Comparison of ENCODE assay signal across 8 cellular contexts in the genomic region with DNA sequence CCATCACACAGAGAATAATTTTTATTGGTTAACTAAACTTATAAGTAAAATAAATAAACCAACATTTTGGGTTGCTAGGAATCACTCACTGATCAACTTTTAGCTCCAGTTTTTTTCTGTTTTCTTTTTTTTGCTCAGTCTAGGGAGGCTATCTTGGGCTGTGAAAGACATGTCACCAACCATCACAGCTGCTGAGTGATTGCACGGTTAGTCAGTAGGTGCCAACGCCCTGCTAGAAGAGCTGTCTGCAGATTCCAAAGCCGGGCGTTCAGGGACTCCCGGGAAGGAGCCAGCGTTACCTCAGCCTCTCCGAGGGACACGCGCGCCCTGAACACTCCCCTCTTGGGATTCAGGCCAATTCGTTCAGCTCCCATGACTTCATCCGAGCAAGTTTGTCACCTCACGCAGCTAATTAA. TPM values are rescaled to one million over a fixed set of nuclear protein-coding genes. Genes with fewer than 3 reads are reported as not detected.
DNase-seq lines count a peak whose midpoint lies in the region; ATAC-seq, FAIRE-seq and TF ChIP-seq lines count a peak whose summit lies in the region.

No MANE protein-coding gene starts in this region.

- H3K4me1 ChIP-seq in Loucy (ENCODE audit: insufficient read depth, low read length, poor library complexity, severe bottlenecking) (peaks cover 47% of the 10 kb centered on the region), pancreas (peaks cover 15 to 27% (median 26%) of the 10 kb centered on the region in 3 donors)

- peak overlapping the region; percentile 89 for H2AFZ ChIP-seq in Loucy (ENCODE audit: low read length)

- no peaks in the 10 kb centered on the region for H3F3A ChIP-seq in Loucy (ENCODE audit: low read depth)

- no peak for FAIRE-seq in pancreas (lab: Jason Lieb, UNC)

- POLR2A ChIA-PET in HEK293T (lab: Yijun Ruan, JAX), result interaction anchor here (0.7 to 3.0 kb wide), 14 partner anchors 8 to 528 kb away, joined by 3 to 46 read pairs (median 4); a partner anchor contains a TSS

- TF ChIP-seq CTCF in Loucy (conservative IDR thresholded peaks at IDR 0.05; ENCODE audit: low read length) (no peak), pancreas (IDR thresholded peaks at IDR 0.05) (no peak)

- peaks cover 11% of the 10 kb centered on the region for H3K36me3 Mint-ChIP-seq in activated naive CD4-positive, alpha-beta T cell treated with anti-CD3 and anti-CD28 coated beads for 36 hours (ENCODE audit: low read depth)
- peaks cover 42% of the 10 kb centered on the region for H3K36me3 Mint-ChIP-seq in activated T-helper 17 cell treated with anti-CD3 and anti-CD28 coated beads, Interleukin-2, amount 50 U/mL, for 72 hours (ENCODE audit: low read depth)

- CTCF ChIA-PET in activated naive CD4-positive, alpha-beta T cell treated with anti-CD3 and anti-CD28 coated beads for 36 hours (lab: Charles Lee), result interaction anchor here (1.2 kb wide), 1 partner anchor 26 kb away, joined by 4 read pairs; a partner anchor contains a TSS
- CTCF ChIA-PET in HEK293T (lab: Yijun Ruan, JAX), result no interaction called here

- H3K9ac ChIP-seq in Loucy (ENCODE audit: low read depth, low read length, poor library complexity, severe bottlenecking), result peak overlapping the region; percentile 98

- peak overlapping the region; percentile 99 for H3K4me3 ChIP-seq in Loucy (ENCODE audit: low read length, poor library complexity, severe bottlenecking)
- H3K4me3 ChIP-seq in pancreas, result peak overlapping the region; percentile 68 to 91 (median 78)

- 0% methylated on average over 13 of the region's 13 CpGs for WGBS in pancreas, 2 donors

- peak overlapping the region; percentile 96 to 99 (median 98) for H3K27ac ChIP-seq in pancreas

- peak; percentile 18 for ATAC-seq in activated T-helper 17 cell treated with anti-CD3 and anti-CD28 coated beads, Interleukin-2, amount 50 U/mL, for 72 hours (replicated peaks)
- peak; percentile 86 for ATAC-seq in Right ventricle myocardium superior (ENCODE audit: poor library complexity)
- peak; percentile 78 to 85 (median 84) for ATAC-seq in pancreas

- peaks cover 36% of the 10 kb centered on the region for H4K20me1 ChIP-seq in Loucy (ENCODE audit: insufficient read depth, low read length, poor library complexity, severe bottlenecking)

- H3K9me3 ChIP-seq in Loucy (ENCODE audit: insufficient read depth, low read depth, low read length) (no peaks in the 10 kb centered on the region), pancreas (no peaks in the 10 kb centered on the region)

- peak overlapping the region; percentile 93 for H3K4me2 ChIP-seq in Loucy (ENCODE audit: low read depth, low read length, poor library complexity, severe bottlenecking)

- no peaks in the 10 kb centered on the region for H3K27me3 ChIP-seq in Loucy (ENCODE audit: insufficient read depth, low read length, poor library complexity, severe bottlenecking)
- H3K27me3 ChIP-seq in pancreas, result no peaks in the 10 kb centered on the region

- H3K4me1 Mint-ChIP-seq in activated naive CD4-positive, alpha-beta T cell treated with anti-CD3 and anti-CD28 coated beads for 36 hours (ENCODE audit: low read depth), result peaks cover 43% of the 10 kb centered on the region
- peaks cover 28% of the 10 kb centered on the region for H3K4me1 Mint-ChIP-seq in activated T-helper 17 cell treated with anti-CD3 and anti-CD28 coated beads, Interleukin-2, amount 50 U/mL, for 72 hours

- peak overlapping the region; percentile 99 for H3K27ac Mint-ChIP-seq in activated naive CD4-positive, alpha-beta T cell treated with anti-CD3 and anti-CD28 coated beads for 36 hours
- H3K27ac Mint-ChIP-seq in activated T-helper 17 cell treated with anti-CD3 and anti-CD28 coated beads, Interleukin-2, amount 50 U/mL, for 72 hours, result peak overlapping the region; percentile 99

- H3K9me3 Mint-ChIP-seq in activated naive CD4-positive, alpha-beta T cell treated with anti-CD3 and anti-CD28 coated beads for 36 hours, result no peaks in the 10 kb centered on the region
- H3K9me3 Mint-ChIP-seq in activated T-helper 17 cell treated with anti-CD3 and anti-CD28 coated beads, Interleukin-2, amount 50 U/mL, for 72 hours, result peaks cover 4% of the 10 kb centered on the region

- H3K4me3 Mint-ChIP-seq in activated naive CD4-positive, alpha-beta T cell treated with anti-CD3 and anti-CD28 coated beads for 36 hours, result peak overlapping the region; percentile 88
- peak overlapping the region; percentile 99 for H3K4me3 Mint-ChIP-seq in activated T-helper 17 cell treated with anti-CD3 and anti-CD28 coated beads, Interleukin-2, amount 50 U/mL, for 72 hours

- no peaks in the 10 kb centered on the region for H3K9me2 ChIP-seq in Loucy (replicated peaks; ENCODE audit: low read depth, low read length)

- H3K79me2 ChIP-seq in Loucy (ENCODE audit: insufficient read depth, low read length), result peaks cover 71% of the 10 kb centered on the region

- no peaks in the 10 kb centered on the region for H3K36me3 ChIP-seq in Loucy (ENCODE audit: insufficient read depth, low read length)
- H3K36me3 ChIP-seq in pancreas, result no peaks in the 10 kb centered on the region

- peak; percentile 42 for DNase-seq in activated naive CD4-positive, alpha-beta T cell treated with anti-CD3 and anti-CD28 coated beads for 36 hours
- DNase-seq in activated naive CD4-positive, alpha-beta T cell treated with Interleukin-2 at 50 U/mL for 16 hours, result no peak
- DNase-seq in HEK293T (ENCODE audit: extremely low spot score), result peak; percentile 58
- DNase-seq in Right ventricle myocardium superior, result peak; percentile 73
- peak; percentile 67 to 81 (median 78) for DNase-seq in pancreas
- DNase-seq in OCI-M2 (lab: John Stamatoyannopoulos, UW; ENCODE audit: unreplicated experiment), result no peak

- intact Hi-C loops in activated naive CD4-positive, alpha-beta T cell treated with anti-CD3 and anti-CD28 coated beads for 36 hours (cut with micrococcal nuclease), result loop anchor here (1.0 to 5.0 kb wide), 3 partner anchors 199 to 826 kb away; a partner anchor contains a TSS
- intact Hi-C loops in Right ventricle myocardium superior (cut with DNase I), result no loop called here
- intact Hi-C loops in pancreas (cut with DNase I), result no loop called here

- H3K27me3 Mint-ChIP-seq in activated naive CD4-positive, alpha-beta T cell treated with anti-CD3 and anti-CD28 coated beads for 36 hours (ENCODE audit: low read depth), result no peaks in the 10 kb centered on the region
- no peaks in the 10 kb centered on the region for H3K27me3 Mint-ChIP-seq in activated T-helper 17 cell treated with anti-CD3 and anti-CD28 coated beads, Interleukin-2, amount 50 U/mL, for 72 hours

TF ChIP-seq in HEK293T, 16 proteins besides CTCF, POLR2A, EP300 and RAD21:
- no peak for TF ChIP-seq HDGF (IDR thresholded peaks at IDR 0.05; ENCODE audit: borderline replicate concordance)
- no peak for TF ChIP-seq SP1 (IDR thresholded peaks at IDR 0.05)
- no peak for TF ChIP-seq SUZ12 (IDR thresholded peaks at IDR 0.05)
- no peak for TF ChIP-seq TARDBP (IDR thresholded peaks at IDR 0.05)
- TF ChIP-seq ELF4 (IDR thresholded peaks at IDR 0.05), result no peak
- TF ChIP-seq ARNT (IDR thresholded peaks at IDR 0.05), result no peak
- no peak for TF ChIP-seq BHLHE40 (IDR thresholded peaks at IDR 0.05; ENCODE audit: borderline replicate concordance)
- no peak for TF ChIP-seq FOXM1 (IDR thresholded peaks at IDR 0.05; ENCODE audit: borderline replicate concordance)
- TF ChIP-seq, protein P1, sequence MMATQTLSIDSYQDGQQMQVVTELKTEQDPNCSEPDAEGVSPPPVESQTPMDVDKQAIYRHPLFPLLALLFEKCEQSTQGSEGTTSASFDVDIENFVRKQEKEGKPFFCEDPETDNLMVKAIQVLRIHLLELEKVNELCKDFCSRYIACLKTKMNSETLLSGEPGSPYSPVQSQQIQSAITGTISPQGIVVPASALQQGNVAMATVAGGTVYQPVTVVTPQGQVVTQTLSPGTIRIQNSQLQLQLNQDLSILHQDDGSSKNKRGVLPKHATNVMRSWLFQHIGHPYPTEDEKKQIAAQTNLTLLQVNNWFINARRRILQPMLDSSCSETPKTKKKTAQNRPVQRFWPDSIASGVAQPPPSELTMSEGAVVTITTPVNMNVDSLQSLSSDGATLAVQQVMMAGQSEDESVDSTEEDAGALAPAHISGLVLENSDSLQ (IDR thresholded peaks at IDR 0.05), result no peak
- TF ChIP-seq L3MBTL2 (conservative IDR thresholded peaks at IDR 0.05), result no peak
- no peak for TF ChIP-seq NFRKB (IDR thresholded peaks at IDR 0.05)
- no peak for TF ChIP-seq ZNF384 (IDR thresholded peaks at IDR 0.05)
- TF ChIP-seq CTBP1 (IDR thresholded peaks at IDR 0.05; ENCODE audit: borderline replicate concordance), result no peak
- TF ChIP-seq FOXA1 (IDR thresholded peaks at IDR 0.05), result no peak
- TF ChIP-seq FOXK2 (IDR thresholded peaks at IDR 0.05), result no peak
- no peak for TF ChIP-seq LEF1 (IDR thresholded peaks at IDR 0.05; ENCODE audit: borderline replicate concordance)

RNA-seq across cellular contexts. Expression of a gene that starts 0.6 kb away (rescaled TPM):
- 10 to 100 TPM; 16.3 to 16.6 TPM for total RNA-seq in activated naive CD4-positive, alpha-beta T cell treated with anti-CD3 and anti-CD28 coated beads for 36 hours
- 10 to 100 TPM; 27.0 to 35.4 TPM for total RNA-seq in activated T-helper 17 cell treated with anti-CD3 and anti-CD28 coated beads, Interleukin-2, amount 50 U/mL, for 72 hours
- total RNA-seq in Right ventricle myocardium superior, result 18.0 TPM
- total RNA-seq in pancreas, result 10 to 100 TPM in 4 of 6 donors, 1 to 10 TPM in 2; 8.4 to 15.4 (median 12.2) TPM
- 1 to 10 TPM; 5.4 to 7.7 TPM for polyA plus RNA-seq in pancreas

RNA-seq across cellular contexts. Expression of a gene that starts 26.2 kb away (rescaled TPM):
- total RNA-seq in activated naive CD4-positive, alpha-beta T cell treated with anti-CD3 and anti-CD28 coated beads for 36 hours, result 1 to 10 TPM in 1 of 2 experiments, under 1 TPM in 1; 0.41 to 1.9 TPM
- total RNA-seq in activated T-helper 17 cell treated with anti-CD3 and anti-CD28 coated beads, Interleukin-2, amount 50 U/mL, for 72 hours, result 1 to 10 TPM; 1.6 to 3.5 TPM
- total RNA-seq in Right ventricle myocardium superior, result 139 TPM
- 1 to 10 TPM in 4 of 6 donors, under 1 TPM in 2; 0.46 to 8.2 (median 2.8) TPM for total RNA-seq in pancreas
- 1 to 10 TPM; 3.7 to 6.0 TPM for polyA plus RNA-seq in pancreas

Comparison
In these comparisons a context has a peak if more than half of its experiments do, and no peak if none do; other contexts are left out.
1. DNase-seq: peak in activated naive CD4-positive, alpha-beta T cell treated with anti-CD3 and anti-CD28 coated beads for 36 hours (single experiment), HEK293T (single experiment), Right ventricle myocardium superior (single experiment) and pancreas (6 of 6); none in activated naive CD4-positive, alpha-beta T cell treated with Interleukin-2 at 50 U/mL for 16 hours (single experiment) and OCI-M2 (single experiment).
2. ATAC-seq: peak in every context shown above with its lines; median percentile 86 in Right ventricle myocardium superior; 84 in pancreas; 18 in activated T-helper 17 cell treated with anti-CD3 and anti-CD28 coated beads, Interleukin-2, amount 50 U/mL, for 72 hours.
3. RNA of a gene that starts 26.2 kb away (total RNA-seq): 139 TPM in Right ventricle myocardium superior (single experiment); 0.46 to 8.2 TPM in pancreas, 1.6 to 3.5 TPM in activated T-helper 17 cell treated with anti-CD3 and anti-CD28 coated beads, Interleukin-2, amount 50 U/mL, for 72 hours and 0.41 to 1.9 TPM in activated naive CD4-positive, alpha-beta T cell treated with anti-CD3 and anti-CD28 coated beads for 36 hours; every median in the first group is over 10 times any median in the second.